In the genomic region with DNA sequence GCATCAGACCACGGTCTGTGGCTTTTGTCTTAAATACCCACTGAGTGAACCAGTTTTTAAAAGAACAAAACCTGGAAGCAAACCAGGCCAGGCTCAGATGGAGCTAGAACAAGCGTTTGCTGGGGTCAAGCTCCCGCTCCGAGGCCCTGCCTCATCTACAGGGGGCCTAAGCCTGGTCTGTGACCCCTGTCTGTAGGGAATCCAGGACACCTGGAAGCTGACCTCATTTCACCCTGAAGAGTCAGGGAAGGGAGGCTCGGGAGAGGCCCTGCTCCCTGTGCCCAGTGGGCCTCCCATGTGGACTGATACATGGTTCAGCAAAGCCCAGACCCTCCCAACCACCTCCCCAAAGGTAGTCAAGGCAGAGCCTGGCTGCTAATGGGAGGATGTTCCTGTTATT, we compare ENCODE assay signal across 16 cellular contexts. TPM values are rescaled to one million over a fixed set of nuclear protein-coding genes. Genes with fewer than 3 reads are reported as not detected.
DNase-seq lines count a peak whose midpoint lies in the region; ATAC-seq and TF ChIP-seq lines count a peak whose summit lies in the region.
"Had no signal": no experiment of that assay in that cellular context is flagged by ENCODE, and none has a peak within 500 bp of the region (broad histone marks: within the 10 kb centered on the region; RNA-seq: fewer than 3 reads in every experiment).

No MANE protein-coding gene starts in this region.

- H3K4me1 ChIP-seq in RWPE2 (ENCODE audit: insufficient read depth, poor library complexity, severe bottlenecking) = no peaks in the 10 kb centered on the region
- no peaks in the 10 kb centered on the region for H3K4me1 ChIP-seq in osteoblast (ENCODE audit: insufficient read depth, low read length)

- no peak overlapping the region for H3K4me3 ChIP-seq in RWPE2 (ENCODE audit: severe bottlenecking)
- H3K4me3 ChIP-seq in osteoblast (ENCODE audit: insufficient read depth, low read length) = no peak overlapping the region
- H3K4me3 ChIP-seq: GM23248 had no signal

- H3K79me2 ChIP-seq in osteoblast (ENCODE audit: insufficient read depth, low read length) = no peaks in the 10 kb centered on the region

- H3K27ac Mint-ChIP-seq in activated naive CD8-positive, alpha-beta T cell treated with anti-CD3 and anti-CD28 coated beads, Interleukin-2, amount 10 ng/mL, durations not matched to agents 7 days and 5 days = no peak overlapping the region
- H3K27ac Mint-ChIP-seq in activated naive CD8-positive, alpha-beta T cell treated with anti-CD3 and anti-CD28 coated beads for 36 hours = no peak overlapping the region
- H3K27ac Mint-ChIP-seq in type B pancreatic cell = no peak overlapping the region
- H3K27ac Mint-ChIP-seq: CD4-positive, alpha-beta T cell had no signal

- ATAC-seq in activated naive CD8-positive, alpha-beta T cell treated with anti-CD3 and anti-CD28 coated beads, Interleukin-2, amount 10 ng/mL, durations not matched to agents 7 days and 5 days (ENCODE audit: low read depth) = no peak
- ATAC-seq in RWPE2 (ENCODE audit: low read depth) = no peak
- no peak for ATAC-seq in GM19467 (IDR thresholded peaks at IDR 0.05; ENCODE audit: unreplicated experiment)

- no peak overlapping the region for H3K4me3 Mint-ChIP-seq in activated naive CD8-positive, alpha-beta T cell treated with anti-CD3 and anti-CD28 coated beads, Interleukin-2, amount 10 ng/mL, durations not matched to agents 7 days and 5 days
- no peak overlapping the region for H3K4me3 Mint-ChIP-seq in activated naive CD8-positive, alpha-beta T cell treated with anti-CD3 and anti-CD28 coated beads for 36 hours
- H3K4me3 Mint-ChIP-seq in type B pancreatic cell = no peak overlapping the region
- H3K4me3 Mint-ChIP-seq: CD4-positive, alpha-beta T cell had no signal

- DNase-seq in activated naive CD8-positive, alpha-beta T cell treated with anti-CD3 and anti-CD28 coated beads, Interleukin-2, amount 10 ng/mL, durations not matched to agents 7 days and 5 days = peak; percentile 2
- DNase-seq in activated naive CD8-positive, alpha-beta T cell treated with anti-CD3 and anti-CD28 coated beads for 36 hours = no peak
- DNase-seq in RWPE2 (ENCODE audit: low spot score) = peak; percentile 70
- peak; percentile 32 for DNase-seq in osteoblast (ENCODE audit: insufficient read length, low spot score, missing footprints)
- DNase-seq in type B pancreatic cell (ENCODE audit: extremely low spot score, unreplicated experiment) = peak; percentile 53
- no peak for DNase-seq in NCI-H82 treated with DMSO at 0.1 percent for 48 hours (lab: John Stamatoyannopoulos, UW; ENCODE audit: unreplicated experiment)
- no peak for DNase-seq in T-helper 1 cell
- DNase-seq: 8988T; C1 segment of cervical spinal cord; CD4-positive, alpha-beta T cell; DMS153; DMS79 treated with DMSO at 0.1 percent for 48 hours; EL; GM23248 had no signal

- H3K27me3 ChIP-seq in RWPE2 (ENCODE audit: insufficient read depth, poor library complexity, severe bottlenecking) (peaks cover 31% of the 10 kb centered on the region), osteoblast (ENCODE audit: insufficient read depth, low read length) (peaks cover 42% of the 10 kb centered on the region)

- no peaks in the 10 kb centered on the region for H3K9me3 Mint-ChIP-seq in activated naive CD8-positive, alpha-beta T cell treated with anti-CD3 and anti-CD28 coated beads, Interleukin-2, amount 10 ng/mL, durations not matched to agents 7 days and 5 days
- no peaks in the 10 kb centered on the region for H3K9me3 Mint-ChIP-seq in activated naive CD8-positive, alpha-beta T cell treated with anti-CD3 and anti-CD28 coated beads for 36 hours
- H3K9me3 Mint-ChIP-seq in type B pancreatic cell = no peaks in the 10 kb centered on the region
- H3K9me3 Mint-ChIP-seq: CD4-positive, alpha-beta T cell had no signal

- H3K27me3 Mint-ChIP-seq in activated naive CD8-positive, alpha-beta T cell treated with anti-CD3 and anti-CD28 coated beads, Interleukin-2, amount 10 ng/mL, durations not matched to agents 7 days and 5 days = peaks cover 4% of the 10 kb centered on the region
- peaks cover 9% of the 10 kb centered on the region for H3K27me3 Mint-ChIP-seq in activated naive CD8-positive, alpha-beta T cell treated with anti-CD3 and anti-CD28 coated beads for 36 hours
- peaks cover 32% of the 10 kb centered on the region for H3K27me3 Mint-ChIP-seq in type B pancreatic cell

- no peak overlapping the region for H3K4me2 ChIP-seq in osteoblast (ENCODE audit: insufficient read depth, low read length)

- no peaks in the 10 kb centered on the region for H3K36me3 Mint-ChIP-seq in activated naive CD8-positive, alpha-beta T cell treated with anti-CD3 and anti-CD28 coated beads, Interleukin-2, amount 10 ng/mL, durations not matched to agents 7 days and 5 days
- H3K36me3 Mint-ChIP-seq in activated naive CD8-positive, alpha-beta T cell treated with anti-CD3 and anti-CD28 coated beads for 36 hours = no peaks in the 10 kb centered on the region
- H3K36me3 Mint-ChIP-seq in type B pancreatic cell = no peaks in the 10 kb centered on the region

- H3K36me3 ChIP-seq in RWPE2 (ENCODE audit: low read depth) (no peaks in the 10 kb centered on the region), osteoblast (ENCODE audit: insufficient read depth, low read length) (no peaks in the 10 kb centered on the region)

- H3K27ac ChIP-seq in RWPE2 (ENCODE audit: poor library complexity, severe bottlenecking) (no peak overlapping the region), osteoblast (ENCODE audit: low read depth, low read length) (no peak overlapping the region)
- H3K27ac ChIP-seq: GM23248, HL-60 had no signal

- H3K9me3 ChIP-seq in RWPE2 (ENCODE audit: severe bottlenecking) (no peaks in the 10 kb centered on the region), osteoblast (ENCODE audit: low read depth, low read length) (no peaks in the 10 kb centered on the region)

- H4K20me1 ChIP-seq in osteoblast (ENCODE audit: insufficient read depth, low read length) = no peaks in the 10 kb centered on the region

- POLR2A ChIA-PET in activated naive CD8-positive, alpha-beta T cell treated with anti-CD3 and anti-CD28 coated beads, Interleukin-2, amount 10 ng/mL, durations not matched to agents 7 days and 5 days (lab: Charles Lee) = no interaction called here

- H2AFZ ChIP-seq in osteoblast (ENCODE audit: low read length) = no peak overlapping the region
- H2AFZ ChIP-seq: GM23248 had no signal

- TF ChIP-seq CTCF in RWPE2 (IDR thresholded peaks at IDR 0.05; ENCODE audit: poor library complexity, severe bottlenecking) (no peak), osteoblast (IDR thresholded peaks at IDR 0.05; ENCODE audit: extremely low read depth, low read depth, low read length) (no peak), type B pancreatic cell (conservative IDR thresholded peaks at IDR 0.05) (no peak)

- H3K4me1 Mint-ChIP-seq in activated naive CD8-positive, alpha-beta T cell treated with anti-CD3 and anti-CD28 coated beads, Interleukin-2, amount 10 ng/mL, durations not matched to agents 7 days and 5 days = no peaks in the 10 kb centered on the region
- no peaks in the 10 kb centered on the region for H3K4me1 Mint-ChIP-seq in activated naive CD8-positive, alpha-beta T cell treated with anti-CD3 and anti-CD28 coated beads for 36 hours
- no peaks in the 10 kb centered on the region for H3K4me1 Mint-ChIP-seq in type B pancreatic cell (ENCODE audit: unreplicated experiment)

RNA-seq across cellular contexts. Expression of a gene that starts 26.8 kb away (rescaled TPM):
- 10 to 100 TPM; 27.0 to 27.5 TPM for total RNA-seq in activated naive CD8-positive, alpha-beta T cell treated with anti-CD3 and anti-CD28 coated beads, Interleukin-2, amount 10 ng/mL, durations not matched to agents 7 days and 5 days
- total RNA-seq in activated naive CD8-positive, alpha-beta T cell treated with anti-CD3 and anti-CD28 coated beads for 36 hours = 10 to 100 TPM; 10.5 to 14.6 TPM
- total RNA-seq in osteoblast = 17.4 and 18.1 TPM in 2 replicates
- 78.0 and 79.8 TPM in 2 replicates for total RNA-seq in type B pancreatic cell (ENCODE audit: low replicate concordance)

RNA-seq across cellular contexts. Expression of a gene that starts 43.1 kb away (rescaled TPM):
- 10 to 100 TPM; 22.3 to 22.5 TPM for total RNA-seq in activated naive CD8-positive, alpha-beta T cell treated with anti-CD3 and anti-CD28 coated beads, Interleukin-2, amount 10 ng/mL, durations not matched to agents 7 days and 5 days
- 10 to 100 TPM; 30.0 to 30.5 TPM for total RNA-seq in activated naive CD8-positive, alpha-beta T cell treated with anti-CD3 and anti-CD28 coated beads for 36 hours
- 28.3 and 29.0 TPM in 2 replicates for total RNA-seq in osteoblast
- 23.8 and 27.0 TPM in 2 replicates for total RNA-seq in type B pancreatic cell (ENCODE audit: low replicate concordance)

Comparison
In these comparisons a context has a peak if more than half of its experiments do, and no peak if none do; other contexts are left out.
1. DNase-seq: peak in activated naive CD8-positive, alpha-beta T cell treated with anti-CD3 and anti-CD28 coated beads, Interleukin-2, amount 10 ng/mL, durations not matched to agents 7 days and 5 days (single experiment), RWPE2 (single experiment), osteoblast (single experiment) and type B pancreatic cell (single experiment); none in activated naive CD8-positive, alpha-beta T cell treated with anti-CD3 and anti-CD28 coated beads for 36 hours (single experiment), NCI-H82 treated with DMSO at 0.1 percent for 48 hours (single experiment) and T-helper 1 cell (0 of 5).